ENCODE assay signal across 8 cellular contexts in genomic region chr5:34007675-34008600, GRCh38. TPM values are rescaled to one million over a fixed set of nuclear protein-coding genes. Genes with fewer than 3 reads are reported as not detected.
A peak's percentile ranks its signal among the peaks of the same experiment; 100 is the strongest.
DNase-seq lines count a peak whose midpoint lies in the region; ATAC-seq and TF ChIP-seq lines count a peak whose summit lies in the region.

Gene AMACR, minus strand, starts transcription at chr5:34008050. Its CDS starts 31 bp downstream, at chr5:34008019.

- DNase-seq in NCI-H1417 (lab: John Stamatoyannopoulos, UW) (peak; percentile 93 to 98 (median 98)), cardiac septum (ENCODE audit: low spot score) (peak; percentile 96), pons (ENCODE audit: low spot score) (peak; percentile 94), type B pancreatic cell (ENCODE audit: extremely low spot score, unreplicated experiment) (peak; percentile 95)
- DNase-seq in activated naive CD8-positive, alpha-beta T cell treated with anti-CD3 and anti-CD28 coated beads, Interleukin-2, amount 50 U/mL, for 24 hours, result peak; percentile 87

- H3K9me3 Mint-ChIP-seq in activated naive CD8-positive, alpha-beta T cell treated with anti-CD3 and anti-CD28 coated beads, Interleukin-2, amount 50 U/mL, for 24 hours, result no peaks in the 10 kb centered on the region
- peaks cover 4% of the 10 kb centered on the region for H3K9me3 Mint-ChIP-seq in type B pancreatic cell

- no peaks in the 10 kb centered on the region for H4K20me1 ChIP-seq in SU-DHL-6 (ENCODE audit: low read depth, low read length)

- peak within 1 kb of the TSS; percentile 65 for H3K4me2 ChIP-seq in SU-DHL-6 (ENCODE audit: low read depth, low read length, poor library complexity, severe bottlenecking)

- intact Hi-C loops in cardiac septum (cut with DNase I), result loop anchor here (5.0 to 10.0 kb wide), 2 partner anchors 34 to 917 kb away; partner anchors contain the start of genes C1QTNF3 and DNAJC21

- H3K27ac ChIP-seq in SU-DHL-6 (ENCODE audit: low read depth, low read length), result peak within 1 kb of the TSS; percentile 64

- no peaks in the 10 kb centered on the region for H3K79me2 ChIP-seq in SU-DHL-6 (ENCODE audit: insufficient read depth, low read length)

- peak; percentile 94 for ATAC-seq in HG02763 (IDR thresholded peaks at IDR 0.05; ENCODE audit: unreplicated experiment)
- peak; percentile 90 for ATAC-seq in activated naive CD8-positive, alpha-beta T cell treated with anti-CD3 and anti-CD28 coated beads, Interleukin-2, amount 50 U/mL, for 24 hours

- H3K9me2 ChIP-seq in SU-DHL-6 (replicated peaks; ENCODE audit: insufficient read depth, low read length), result no peaks in the 10 kb centered on the region

- H3K27me3 ChIP-seq in SU-DHL-6 (ENCODE audit: low read length), result no peaks in the 10 kb centered on the region

- no peaks in the 10 kb centered on the region for H3K36me3 ChIP-seq in SU-DHL-6 (ENCODE audit: low read length)

- H3K9ac ChIP-seq in SU-DHL-6 (ENCODE audit: low read length), result peak within 1 kb of the TSS; percentile 64

- peaks cover 7% of the 10 kb centered on the region for H3K36me3 Mint-ChIP-seq in activated naive CD8-positive, alpha-beta T cell treated with anti-CD3 and anti-CD28 coated beads, Interleukin-2, amount 50 U/mL, for 24 hours (ENCODE audit: low read depth)
- H3K36me3 Mint-ChIP-seq in type B pancreatic cell, result peaks cover 11% of the 10 kb centered on the region

- H3F3A ChIP-seq in SU-DHL-6 (ENCODE audit: insufficient read depth), result peaks cover 11% of the 10 kb centered on the region; the same call in 1 of the 2 replicates

- peak within 1 kb of the TSS; percentile 81 for H2AFZ ChIP-seq in SU-DHL-6 (ENCODE audit: low read depth, low read length, severe bottlenecking)

- peaks cover 35% of the 10 kb centered on the region for H3K4me1 Mint-ChIP-seq in activated naive CD8-positive, alpha-beta T cell treated with anti-CD3 and anti-CD28 coated beads, Interleukin-2, amount 50 U/mL, for 24 hours
- H3K4me1 Mint-ChIP-seq in type B pancreatic cell (ENCODE audit: unreplicated experiment), result peaks cover 31% of the 10 kb centered on the region

- TF ChIP-seq CTCF in GM12875 (IDR thresholded peaks at IDR 0.05; ENCODE audit: borderline replicate concordance, insufficient read depth, low read depth, low read length), result peak; percentile 24; the same call in 1 of the 2 replicates
- no peak for TF ChIP-seq CTCF in SU-DHL-6 (IDR thresholded peaks at IDR 0.05; ENCODE audit: insufficient read depth, low read length, poor library complexity, severe bottlenecking)
- no peak for TF ChIP-seq CTCF in type B pancreatic cell (conservative IDR thresholded peaks at IDR 0.05)

- H3K4me3 ChIP-seq in GM12875 (ENCODE audit: low read depth, low read length), result peak within 1 kb of the TSS; percentile 91
- H3K4me3 ChIP-seq in SU-DHL-6 (ENCODE audit: insufficient read depth, low read length, poor library complexity, severe bottlenecking), result peak within 1 kb of the TSS; percentile 70

- H3K27ac Mint-ChIP-seq in activated naive CD8-positive, alpha-beta T cell treated with anti-CD3 and anti-CD28 coated beads, Interleukin-2, amount 50 U/mL, for 24 hours, result peak within 1 kb of the TSS; percentile 81
- H3K27ac Mint-ChIP-seq in type B pancreatic cell, result peak within 1 kb of the TSS; percentile 95

- H3K4me3 Mint-ChIP-seq in activated naive CD8-positive, alpha-beta T cell treated with anti-CD3 and anti-CD28 coated beads, Interleukin-2, amount 50 U/mL, for 24 hours, result peak within 1 kb of the TSS; percentile 82
- H3K4me3 Mint-ChIP-seq in type B pancreatic cell, result peak within 1 kb of the TSS; percentile 95

- H3K9me3 ChIP-seq in SU-DHL-6 (ENCODE audit: insufficient read depth, low read length), result no peaks in the 10 kb centered on the region

- H3K27me3 Mint-ChIP-seq in activated naive CD8-positive, alpha-beta T cell treated with anti-CD3 and anti-CD28 coated beads, Interleukin-2, amount 50 U/mL, for 24 hours, result no peaks in the 10 kb centered on the region
- H3K27me3 Mint-ChIP-seq in type B pancreatic cell, result no peaks in the 10 kb centered on the region

RNA-seq across cellular contexts. Expression of gene AMACR, which starts in this region (rescaled TPM):
- total RNA-seq in cardiac septum (7.9 TPM), type B pancreatic cell (ENCODE audit: low replicate concordance) (30.7 and 35.1 TPM in 2 replicates)

Comparison
In these comparisons a context has a peak if more than half of its experiments do, and no peak if none do; other contexts are left out.
1. Peak in every context shown above with its lines: DNase-seq, ATAC-seq, H3K4me3 ChIP-seq and H3K27ac ChIP-seq.